Comparison of ENCODE assay signal across 8 cellular contexts in genomic region chr10:75407716-75408511, GRCh38. TPM values are rescaled to one million over a fixed set of nuclear protein-coding genes. Genes with fewer than 3 reads are reported as not detected.
A peak's percentile ranks its signal among the peaks of the same experiment; 100 is the strongest.
DNase-seq lines count a peak whose midpoint lies in the region; ATAC-seq, FAIRE-seq and TF ChIP-seq lines count a peak whose summit lies in the region.

No MANE protein-coding gene starts in this region.

- peak overlapping the region; percentile 65 for H3K4me3 ChIP-seq in choroid plexus epithelial cell (ENCODE audit: low read depth, low read length)
- peak overlapping the region; percentile 61 to 83 for H3K4me3 ChIP-seq in uterus

- H3K36me3 ChIP-seq in uterus, result no peaks in the 10 kb centered on the region

- ATAC-seq in Right ventricle myocardium inferior, result peak; percentile 30

- DNase-seq in Right ventricle myocardium inferior (ENCODE audit: missing footprints) (peak; percentile 81), cardiac septum (ENCODE audit: low spot score) (no peak), choroid plexus epithelial cell (ENCODE audit: low read depth) (no peak), lung microvascular endothelial cell (ENCODE audit: low read depth in 2 of 2) (peak; percentile 30 to 51), uterus (peak; percentile 76), HTR-8/SVneo (ENCODE audit: insufficient read length, low spot score) (no peak), NCI-H187 (lab: John Stamatoyannopoulos, UW) (no peak), NCI-H2081 (lab: John Stamatoyannopoulos, UW) (no peak)

- FAIRE-seq in HTR-8/SVneo (lab: Jason Lieb, UNC), result no peak

- no peaks in the 10 kb centered on the region for H3K27me3 ChIP-seq in uterus

- peak in 1 of 2 donors; percentile 10 for TF ChIP-seq POLR2A in uterus (IDR thresholded peaks at IDR 0.05)

- no peaks in the 10 kb centered on the region for H3K9me3 ChIP-seq in uterus

- peak overlapping the region; percentile 97 to 98 for H3K27ac ChIP-seq in uterus

- intact Hi-C loops in Right ventricle myocardium inferior (cut with DNase I) (loop anchor here (5.0 kb wide), 1 partner anchor 139 kb away; no protein-coding TSS in a partner anchor), cardiac septum (cut with DNase I) (loop anchor here (2.0 to 10.0 kb wide), 4 partner anchors 23 to 367 kb away; partner anchors contain the start of gene LRMDA), uterus (cut with DNase I; ENCODE audit: low total_unique reads) (loop anchor here (5.0 kb wide), 1 partner anchor 254 kb away; no protein-coding TSS in a partner anchor)

- TF ChIP-seq CTCF in choroid plexus epithelial cell (conservative IDR thresholded peaks at IDR 0.05; ENCODE audit: low read depth, low read length), result no peak
- TF ChIP-seq CTCF in uterus (IDR thresholded peaks at IDR 0.05), result peak in 2 of 4 experiments; percentile 1 to 14

- H3K4me1 ChIP-seq in uterus, result peaks cover 0 to 7% of the 10 kb centered on the region in 2 donors

RNA-seq across cellular contexts. Expression of gene ZNF503, which starts 6.3 kb away (rescaled TPM):
- total RNA-seq in Right ventricle myocardium inferior (6.0 TPM), cardiac septum (3.3 TPM), lung microvascular endothelial cell (0.87 and 0.99 TPM in 2 replicates), uterus (10 to 100 TPM; 12.1 to 99.4 (median 26.0) TPM)

RNA-seq across cellular contexts. Expression of gene LRMDA, which starts 23.5 kb away (rescaled TPM):
- 22.3 TPM for total RNA-seq in Right ventricle myocardium inferior
- total RNA-seq in cardiac septum, result 4.5 TPM
- 8.1 and 17.3 TPM in 2 replicates for total RNA-seq in lung microvascular endothelial cell
- 10 to 100 TPM in 1 of 4 donors, 1 to 10 TPM in 3; 1.5 to 15.7 (median 4.6) TPM for total RNA-seq in uterus

Comparison
In these comparisons a context has a peak if more than half of its experiments do, and no peak if none do; other contexts are left out.
1. DNase-seq: peak in Right ventricle myocardium inferior (single experiment), lung microvascular endothelial cell (2 of 2) and uterus (2 of 2); none in cardiac septum (single experiment), choroid plexus epithelial cell (single experiment), HTR-8/SVneo (single experiment), NCI-H187 (0 of 2) and NCI-H2081 (0 of 2).